1 cellular context compared by ENCODE assay signal in genomic region chr5:133824661-133825254, GRCh38.
TF ChIP-seq lines count a peak whose summit lies in the region.

No MANE protein-coding gene starts in this region.

TF ChIP-seq in GM12878, 131 proteins besides CTCF, POLR2A, EP300 and RAD21 (continued from another document):
- TF ChIP-seq REST (IDR thresholded peaks at IDR 0.05; ENCODE audit: low read depth, low read length), result no peak
- TF ChIP-seq NFXL1 (IDR thresholded peaks at IDR 0.05; ENCODE audit: borderline replicate concordance), result no peak
- no peak for TF ChIP-seq HCFC1 (IDR thresholded peaks at IDR 0.05; ENCODE audit: low read length)
- no peak for TF ChIP-seq HDAC6 (IDR thresholded peaks at IDR 0.05; ENCODE audit: unreplicated experiment)
- TF ChIP-seq SREBF2 (IDR thresholded peaks at IDR 0.05; ENCODE audit: low read length), result no peak
- no peak for TF ChIP-seq ZNF622 (IDR thresholded peaks at IDR 0.05)
TF ChIP-seq in GM12878: peak in this region for 31.
